Comparison of ENCODE assay signal across 12 cellular contexts in genomic region chr11:70415176-70415575, GRCh38. TPM values are rescaled to one million over a fixed set of nuclear protein-coding genes. Genes with fewer than 3 reads are reported as not detected.
A peak's percentile ranks its signal among the peaks of the same experiment; 100 is the strongest.
DNase-seq lines count a peak whose midpoint lies in the region; TF ChIP-seq lines count a peak whose summit lies in the region.
"Had no signal": no experiment of that assay in that cellular context is flagged by ENCODE, and none has a peak within 500 bp of the region (broad histone marks: within the 10 kb centered on the region; RNA-seq: fewer than 3 reads in every experiment).

No MANE protein-coding gene starts in this region.

- H3K4me3 ChIP-seq in WERI-Rb-1 (ENCODE audit: low read depth, low read length) (no peak overlapping the region), coronary artery (no peak overlapping the region)
- H3K4me3 ChIP-seq: adrenal gland had no signal

- H3K36me3 ChIP-seq in WERI-Rb-1: peaks cover 82% of the 10 kb centered on the region

- H3K27me3 ChIP-seq in WERI-Rb-1 (ENCODE audit: insufficient read depth, low read depth, severe bottlenecking): no peaks in the 10 kb centered on the region
- H3K27me3 ChIP-seq: adrenal gland had no signal

- DNase-seq in A172 (ENCODE audit: low spot score): peak; percentile 85
- DNase-seq in GM04504 (ENCODE audit: low read depth): peak; percentile 83
- no peak for DNase-seq in WERI-Rb-1
- peak; percentile 55 for DNase-seq in fibroblast of the conjunctiva (ENCODE audit: low read depth)
- DNase-seq in coronary artery (ENCODE audit: low spot score): no peak
- DNase-seq in activated T-cell treated with anti-CD3 and anti-CD28 coated beads for 4 hours: no peak
- no peak for DNase-seq in NCI-H128 (lab: John Stamatoyannopoulos, UW; ENCODE audit: unreplicated experiment)
- DNase-seq in stimulated activated naive CD4-positive, alpha-beta T cell treated with Interleukin-2 at 50 U/mL for 16 hours (lab: John Stamatoyannopoulos, UW): no peak
- DNase-seq: activated CD4-positive, alpha-beta T cell treated with anti-CD3 and anti-CD28 coated beads for 1 hour; CD8-positive, alpha-beta T cell; NCI-H1436 had no signal

- no peak overlapping the region for H3K27ac ChIP-seq in WERI-Rb-1
- H3K27ac ChIP-seq in coronary artery: no peak overlapping the region
- H3K27ac ChIP-seq: adrenal gland had no signal

- H3K9me3 ChIP-seq in WERI-Rb-1 (ENCODE audit: severe bottlenecking): no peaks in the 10 kb centered on the region
- H3K9me3 ChIP-seq: adrenal gland had no signal

- TF ChIP-seq CTCF in WERI-Rb-1 (IDR thresholded peaks at IDR 0.05; ENCODE audit: low read depth, low read length) (peak; percentile 26; the same call in 1 of the 2 replicates), coronary artery (IDR thresholded peaks at IDR 0.05) (no peak)

RNA-seq across cellular contexts. Expression of gene CTTN, which starts 16.8 kb away (rescaled TPM):
- 286 and 305 TPM in 2 replicates for total RNA-seq in A172 (2014; rRNA removed; shearing (Covaris generic))

Comparison
In these comparisons a context has a peak if more than half of its experiments do, and no peak if none do; other contexts are left out.
1. DNase-seq: peak in A172 (single experiment), GM04504 (single experiment) and fibroblast of the conjunctiva (single experiment); none in WERI-Rb-1 (single experiment), coronary artery (single experiment), activated T-cell treated with anti-CD3 and anti-CD28 coated beads for 4 hours (single experiment), NCI-H128 (single experiment) and stimulated activated naive CD4-positive, alpha-beta T cell treated with Interleukin-2 at 50 U/mL for 16 hours (single experiment).